Comparison of ENCODE assay signal across 21 cellular contexts in genomic region chr3:100810671-100811070, GRCh38.
DNase-seq lines count a peak whose midpoint lies in the region; ATAC-seq, FAIRE-seq and TF ChIP-seq lines count a peak whose summit lies in the region.
"Had no signal": no experiment of that assay in that cellular context is flagged by ENCODE, and none has a peak within 500 bp of the region (broad histone marks: within the 10 kb centered on the region; RNA-seq: fewer than 3 reads in every experiment).

No MANE protein-coding gene starts in this region.

- no peak overlapping the region for H3K4me3 ChIP-seq in adipocyte (ENCODE audit: low read length)
- H3K4me3 ChIP-seq in thyroid gland (replicated peaks in 1 of 3): no peak overlapping the region
- H3K4me3 ChIP-seq: left lung, ovary, testis had no signal

- DNase-seq in GM04504 (ENCODE audit: low read depth) (peak; percentile 38), adipocyte (ENCODE audit: low read depth) (peak; percentile 60), fibroblast of the conjunctiva (ENCODE audit: low read depth) (peak; percentile 59), urothelium cell line (ENCODE audit: low spot score) (no peak), superior temporal gyrus (ENCODE audit: extremely low spot score) (no peak), thyroid gland (no peak)
- DNase-seq: activated CD4-positive, alpha-beta memory T cell treated with anti-CD3 and anti-CD28 coated beads for 36 hours; activated naive CD8-positive, alpha-beta T cell treated with anti-CD3 and anti-CD28 coated beads, Interleukin-2, amount 10 ng/mL, durations not matched to agents 7 days and 5 days; activated T-cell treated with anti-CD3 and anti-CD28 coated beads, Interleukin-2, amount 50 U/mL, for 24 hours; CD8-positive, alpha-beta memory T cell; endodermal cell; left lung; NCI-H2029; NCI-H510A treated with DMSO at 0.1 percent for 48 hours; ovary; stimulated activated CD4-positive, alpha-beta T cell treated with anti-CD3 and anti-CD28 coated beads, Interleukin-4, amount 100 ng/mL, for 24 hours; stimulated activated CD8-positive, alpha-beta memory T cell treated with anti-CD3 and anti-CD28 coated beads, Interleukin-4, amount 100 ng/mL, for 48 hours; testis; WERI-Rb-1 had no signal

- peaks cover 31% of the 10 kb centered on the region for H3K36me3 ChIP-seq in adipocyte (ENCODE audit: control insufficient read depth, insufficient read depth, low read length, severe bottlenecking)
- no peaks in the 10 kb centered on the region for H3K36me3 ChIP-seq in thyroid gland
- H3K36me3 ChIP-seq: left lung, ovary, WERI-Rb-1 had no signal

- intact Hi-C loops in thyroid gland (cut with DNase I): no loop called here

- H3K4me1 ChIP-seq in adipocyte (ENCODE audit: control insufficient read depth, insufficient read depth, low read length) (peaks cover 17% of the 10 kb centered on the region), thyroid gland (no peaks in the 10 kb centered on the region)
- H3K4me1 ChIP-seq: left lung, testis had no signal

- ATAC-seq in GM18511 (IDR thresholded peaks at IDR 0.05; ENCODE audit: unreplicated experiment): no peak
- ATAC-seq: left lung, Right ventricle myocardium inferior had no signal

- H3K9ac ChIP-seq in adipocyte (ENCODE audit: low read length): no peak overlapping the region

- peak; percentile 58 for FAIRE-seq in urothelium cell line (lab: Jason Lieb, UNC)

- no peak for TF ChIP-seq POLR2A in thyroid gland (IDR thresholded peaks at IDR 0.05)

- no peak for TF ChIP-seq CTCF in thyroid gland (IDR thresholded peaks at IDR 0.05)

- WGBS in thyroid gland, 2 donors: 89 to 90% methylated on average over 1 of the region's 1 CpG

- H3K27me3 ChIP-seq in adipocyte (replicated peaks; ENCODE audit: control insufficient read depth, insufficient read depth, low read length) (no peaks in the 10 kb centered on the region), thyroid gland (no peaks in the 10 kb centered on the region)
- H3K27me3 ChIP-seq: left lung, ovary, testis had no signal

- H3K27ac ChIP-seq in thyroid gland: no peak overlapping the region
- H3K27ac ChIP-seq: left lung, ovary, testis, WERI-Rb-1 had no signal

- H3K9me3 ChIP-seq in adipocyte (ENCODE audit: control insufficient read depth, low read length): no peaks in the 10 kb centered on the region
- H3K9me3 ChIP-seq in thyroid gland: no peaks in the 10 kb centered on the region
- H3K9me3 ChIP-seq: left lung, ovary, testis had no signal

Comparison
In these comparisons a context has a peak if more than half of its experiments do, and no peak if none do; other contexts are left out.
1. DNase-seq: peak in GM04504 (single experiment), adipocyte (single experiment) and fibroblast of the conjunctiva (single experiment); none in urothelium cell line (single experiment), superior temporal gyrus (single experiment) and thyroid gland (0 of 2).